In the genomic region with DNA sequence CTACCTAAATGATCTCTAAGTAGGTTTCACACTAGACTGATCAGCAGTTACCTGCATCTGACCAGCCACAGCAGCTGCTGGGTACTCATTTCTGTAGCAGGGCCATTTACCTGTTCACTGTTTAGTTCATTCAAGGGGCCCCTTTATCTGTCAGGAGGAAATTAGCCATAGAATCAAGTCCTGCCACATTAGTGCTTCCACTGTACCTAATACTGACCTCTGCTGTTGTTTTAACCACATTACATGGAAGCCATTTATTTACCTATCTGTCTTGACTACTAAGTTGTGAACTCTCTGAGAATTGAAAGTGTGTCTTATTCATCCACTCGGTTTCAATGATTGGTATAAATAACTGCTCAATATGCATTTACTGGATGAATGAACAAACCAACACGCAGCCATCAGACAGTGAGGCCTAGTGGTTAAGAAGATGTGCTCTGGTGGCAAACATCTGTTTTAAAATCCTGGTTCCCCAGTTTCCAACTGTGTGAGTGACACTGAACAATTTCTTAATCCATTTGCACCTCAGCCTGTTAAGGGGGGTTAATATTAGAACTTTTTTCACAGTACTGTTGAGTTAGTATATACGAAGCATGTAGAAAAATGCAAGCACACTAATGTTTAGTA, we compare ENCODE assay signal across 8 cellular contexts. TPM values are rescaled to one million over a fixed set of nuclear protein-coding genes. Genes with fewer than 3 reads are reported as not detected.
DNase-seq lines count a peak whose midpoint lies in the region; ATAC-seq and TF ChIP-seq lines count a peak whose summit lies in the region.

No MANE protein-coding gene starts in this region.

- ATAC-seq in GM21717 (IDR thresholded peaks at IDR 0.05; ENCODE audit: unreplicated experiment), result peak; percentile 96

- TF ChIP-seq POLR2A in erythroblast (IDR thresholded peaks at IDR 0.05; ENCODE audit: low read length), result no peak

- no TSS peak for BruUV-seq in A673 (replicated peaks; lab: Mats Ljungman, UMichigan)

- H3K36me3 ChIP-seq in A673 (ENCODE audit: insufficient read depth, low read length, poor library complexity, severe bottlenecking) (no peaks in the 10 kb centered on the region), SK-N-MC (ENCODE audit: insufficient read depth, low read length) (no peaks in the 10 kb centered on the region)

- H3K27ac Mint-ChIP-seq in nephron, result no peak overlapping the region

- no peaks in the 10 kb centered on the region for H3K27me3 ChIP-seq in A673 (replicated peaks; ENCODE audit: insufficient read depth, low read depth, low read length, poor library complexity)

- no peaks in the 10 kb centered on the region for H3K36me3 Mint-ChIP-seq in nephron (ENCODE audit: low read depth)

- no peak overlapping the region for H3K4me3 ChIP-seq in A673 (ENCODE audit: low read depth, low read length, poor library complexity, severe bottlenecking)
- no peak overlapping the region for H3K4me3 ChIP-seq in SK-N-MC

- POLR2A ChIA-PET in A673 (lab: Charles Lee; ENCODE audit: low non-redundant PET), result no interaction called here

- H3K27ac ChIP-seq in A673 (ENCODE audit: low read depth, low read length, poor library complexity, severe bottlenecking) (no peak overlapping the region), SK-N-MC (no peak overlapping the region)

- H3K9me3 ChIP-seq in A673 (ENCODE audit: low read depth, low read length, poor library complexity, severe bottlenecking), result no peaks in the 10 kb centered on the region
- no peaks in the 10 kb centered on the region for H3K9me3 ChIP-seq in SK-N-MC (ENCODE audit: low read depth, low read length)

- DNase-seq in A673 (ENCODE audit: low spot score), result peak; percentile 76
- peak; percentile 68 for DNase-seq in EL
- peak; percentile 16 for DNase-seq in HuH-7 (ENCODE audit: low spot score)
- DNase-seq in SK-N-MC (ENCODE audit: low read depth, low spot score), result peak; percentile 56
- peak; percentile 64 to 78 for DNase-seq in erythroblast (lab: John Stamatoyannopoulos, UW)
- no peak for DNase-seq in NCI-H1930 (lab: John Stamatoyannopoulos, UW)

- no peaks in the 10 kb centered on the region for H3K4me1 ChIP-seq in A673 (ENCODE audit: insufficient read depth, low read length, poor library complexity, severe bottlenecking)

- TF ChIP-seq CTCF in A673 (conservative IDR thresholded peaks at IDR 0.05; ENCODE audit: low read depth, low read length), result peak; percentile 76
- TF ChIP-seq CTCF in nephron (IDR thresholded peaks at IDR 0.05; ENCODE audit: unreplicated experiment in 3 of 3), result peak; percentile 56 to 73 (median 60)

- CTCF ChIA-PET in A673 (lab: Charles Lee), result no interaction called here

- no peak overlapping the region for H3K9ac ChIP-seq in SK-N-MC (ENCODE audit: insufficient read length)

- H3K9me3 Mint-ChIP-seq in nephron, result no peaks in the 10 kb centered on the region

- peaks cover 6% of the 10 kb centered on the region for H3K27me3 Mint-ChIP-seq in nephron (ENCODE audit: low read depth)

- intact Hi-C loops in A673 (cut with micrococcal nuclease; ENCODE audit: unreplicated experiment), result loop anchor here (5.0 kb wide), 1 partner anchor 354 kb away; no protein-coding TSS in a partner anchor

- H3K4me3 Mint-ChIP-seq in nephron, result no peak overlapping the region

- peaks cover under 1% of the 10 kb centered on the region for H3K4me1 Mint-ChIP-seq in nephron

RNA-seq across cellular contexts. Expression of gene ANXA5, which starts 30.0 kb away (rescaled TPM):
- total RNA-seq in A673 (2021), result 332 and 389 TPM in 2 replicates

RNA-seq across cellular contexts. Expression of gene SMIM43, which starts 38.2 kb away (rescaled TPM):
- total RNA-seq in A673 (2021), result 0.37 and 0.45 TPM in 2 replicates

Comparison
In these comparisons a context has a peak if more than half of its experiments do, and no peak if none do; other contexts are left out.
1. DNase-seq: peak in A673 (single experiment), EL (single experiment), HuH-7 (single experiment), SK-N-MC (single experiment) and erythroblast (2 of 2); none in NCI-H1930 (0 of 2).